13 cellular contexts compared by ENCODE assay signal in the genomic region with DNA sequence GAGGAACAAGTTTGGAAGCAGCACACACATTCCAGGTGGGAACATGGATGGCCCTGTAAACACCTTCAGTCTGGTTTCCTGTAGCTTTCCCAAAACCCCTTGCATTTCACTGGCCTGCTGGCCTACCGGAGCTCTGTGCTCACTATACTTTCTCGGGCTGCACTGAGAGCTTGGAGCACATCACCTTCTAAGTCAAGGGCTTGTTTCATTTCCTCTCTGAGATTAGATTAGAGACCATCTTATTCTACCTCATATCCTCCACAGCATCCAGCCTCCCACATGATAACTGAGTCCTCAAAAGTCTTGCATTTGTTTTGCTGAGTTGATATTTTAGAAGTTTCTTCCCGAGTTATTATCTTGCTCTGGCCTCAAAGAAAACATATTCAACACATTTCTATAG.
DNase-seq lines count a peak whose midpoint lies in the region; ATAC-seq and TF ChIP-seq lines count a peak whose summit lies in the region.
"Had no signal": no experiment of that assay in that cellular context is flagged by ENCODE, and none has a peak within 500 bp of the region (broad histone marks: within the 10 kb centered on the region; RNA-seq: fewer than 3 reads in every experiment).

No MANE protein-coding gene starts in this region.

- H3K27me3 ChIP-seq in left ventricle myocardium inferior (ENCODE audit: low read depth) (no peaks in the 10 kb centered on the region), right cardiac atrium (ENCODE audit: control insufficient read depth, insufficient read depth) (no peaks in the 10 kb centered on the region), uterus (no peaks in the 10 kb centered on the region)
- H3K27me3 ChIP-seq: suprapubic skin had no signal

- WGBS in right cardiac atrium = 51% methylated on average over 3 of the region's 3 CpGs

- no peaks in the 10 kb centered on the region for H3K36me3 ChIP-seq in left ventricle myocardium inferior
- H3K36me3 ChIP-seq in uterus = no peaks in the 10 kb centered on the region
- H3K36me3 ChIP-seq: suprapubic skin had no signal

- no peak for DNase-seq in left ventricle myocardium inferior
- no peak for DNase-seq in right cardiac atrium
- DNase-seq in amniotic epithelial cell (ENCODE audit: low read depth) = peak; percentile 50
- no peak for DNase-seq in uterus
- no peak for DNase-seq in activated gamma-delta T cell (lab: John Stamatoyannopoulos, UW)
- DNase-seq in hippocampal formation (lab: John Stamatoyannopoulos, UW) = no peak
- DNase-seq in RPMI8226 = no peak
- DNase-seq: cerebellar nuclear complex, GOT3, NCI-H2171 treated with DMSO at 0.1 percent for 48 hours had no signal

- peak overlapping the region; percentile 78 for H3K27ac ChIP-seq in left ventricle myocardium inferior (replicated peaks)
- no peak overlapping the region for H3K27ac ChIP-seq in right cardiac atrium (ENCODE audit: low read length)
- H3K27ac ChIP-seq in uterus = peak overlapping the region; percentile 46 to 68
- H3K27ac ChIP-seq: parathyroid adenoma, suprapubic skin had no signal

- H3K4me3 ChIP-seq in left ventricle myocardium inferior (no peak overlapping the region), right cardiac atrium (ENCODE audit: low read length) (no peak overlapping the region), uterus (no peak overlapping the region)
- H3K4me3 ChIP-seq: suprapubic skin had no signal

- intact Hi-C loops in left ventricle myocardium inferior (cut with micrococcal nuclease) (loop anchor here (10.0 kb wide), 1 partner anchor 1215 kb away; a partner anchor contains a TSS), right cardiac atrium (cut with DNase I) (loop anchor here in 2 of 4 donors (10.0 kb wide), 3 partner anchors 175 to 1225 kb away; a partner anchor contains a TSS), uterus (cut with DNase I; ENCODE audit: low total_unique reads) (no loop called here)

- TF ChIP-seq CTCF in left ventricle myocardium inferior (IDR thresholded peaks at IDR 0.05; ENCODE audit: borderline replicate concordance) = no peak
- no peak for TF ChIP-seq CTCF in uterus (IDR thresholded peaks at IDR 0.05)

- no peaks in the 10 kb centered on the region for H3K9me3 ChIP-seq in left ventricle myocardium inferior (replicated peaks)
- H3K9me3 ChIP-seq in right cardiac atrium (ENCODE audit: control insufficient read depth, low read length) = no peaks in the 10 kb centered on the region
- H3K9me3 ChIP-seq in uterus = no peaks in the 10 kb centered on the region
- H3K9me3 ChIP-seq: suprapubic skin had no signal

- H3K4me1 ChIP-seq in left ventricle myocardium inferior (peaks cover 63% of the 10 kb centered on the region), right cardiac atrium (ENCODE audit: control insufficient read depth, insufficient read depth, low read length) (peaks cover 3% of the 10 kb centered on the region), uterus (no peaks in the 10 kb centered on the region)
- H3K4me1 ChIP-seq: parathyroid adenoma had no signal

- ATAC-seq in right cardiac atrium (no peak), HG02885 (IDR thresholded peaks at IDR 0.05; ENCODE audit: poor library complexity, unreplicated experiment) (peak; percentile 80)

- TF ChIP-seq POLR2A in uterus (IDR thresholded peaks at IDR 0.05) = no peak
